ENCODE assay signal across 1 cellular context in the genomic region with DNA sequence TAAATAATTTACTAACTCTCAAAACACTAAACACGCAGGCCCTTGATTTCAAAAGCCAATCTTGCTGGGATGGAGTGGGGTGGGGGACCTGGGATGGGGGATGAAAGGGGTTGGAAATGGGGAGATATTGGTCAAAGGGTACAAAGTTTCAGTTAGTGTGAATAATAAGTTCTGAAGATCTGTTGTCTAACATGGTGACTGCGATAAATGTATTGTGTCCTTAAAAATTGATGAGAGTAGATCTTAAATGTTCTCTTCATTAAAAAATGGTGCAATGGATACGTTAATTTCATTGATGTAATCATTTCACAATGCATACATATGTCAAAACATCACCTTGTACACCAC.
TF ChIP-seq lines count a peak whose summit lies in the region.

No MANE protein-coding gene starts in this region.

TF ChIP-seq in HepG2, 621 proteins besides CTCF, POLR2A, EP300 and RAD21 (continued from another document):
- TF ChIP-seq, protein P1, sequence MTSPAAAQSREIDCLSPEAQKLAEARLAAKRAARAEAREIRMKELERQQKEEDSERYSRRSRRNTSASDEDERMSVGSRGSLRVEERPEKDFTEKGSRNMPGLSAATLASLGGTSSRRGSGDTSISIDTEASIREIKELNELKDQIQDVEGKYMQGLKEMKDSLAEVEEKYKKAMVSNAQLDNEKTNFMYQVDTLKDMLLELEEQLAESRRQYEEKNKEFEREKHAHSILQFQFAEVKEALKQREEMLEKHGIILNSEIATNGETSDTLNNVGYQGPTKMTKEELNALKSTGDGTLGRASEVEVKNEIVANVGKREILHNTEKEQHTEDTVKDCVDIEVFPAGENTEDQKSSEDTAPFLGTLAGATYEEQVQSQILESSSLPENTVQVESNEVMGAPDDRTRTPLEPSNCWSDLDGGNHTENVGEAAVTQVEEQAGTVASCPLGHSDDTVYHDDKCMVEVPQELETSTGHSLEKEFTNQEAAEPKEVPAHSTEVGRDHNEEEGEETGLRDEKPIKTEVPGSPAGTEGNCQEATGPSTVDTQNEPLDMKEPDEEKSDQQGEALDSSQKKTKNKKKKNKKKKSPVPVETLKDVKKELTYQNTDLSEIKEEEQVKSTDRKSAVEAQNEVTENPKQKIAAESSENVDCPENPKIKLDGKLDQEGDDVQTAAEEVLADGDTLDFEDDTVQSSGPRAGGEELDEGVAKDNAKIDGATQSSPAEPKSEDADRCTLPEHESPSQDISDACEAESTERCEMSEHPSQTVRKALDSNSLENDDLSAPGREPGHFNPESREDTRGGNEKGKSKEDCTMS (CRISPR knock-in tag; conservative IDR thresholded peaks at IDR 0.05) = no peak
- TF ChIP-seq THYN1 (CRISPR knock-in tag; IDR thresholded peaks at IDR 0.05; ENCODE audit: borderline replicate concordance, low read depth) = no peak
- TF ChIP-seq ZFP82 (CRISPR knock-in tag; IDR thresholded peaks at IDR 0.05; ENCODE audit: borderline replicate concordance) = no peak
- no peak for TF ChIP-seq RFX3 (CRISPR knock-in tag; IDR thresholded peaks at IDR 0.05)
- TF ChIP-seq, protein P2, sequence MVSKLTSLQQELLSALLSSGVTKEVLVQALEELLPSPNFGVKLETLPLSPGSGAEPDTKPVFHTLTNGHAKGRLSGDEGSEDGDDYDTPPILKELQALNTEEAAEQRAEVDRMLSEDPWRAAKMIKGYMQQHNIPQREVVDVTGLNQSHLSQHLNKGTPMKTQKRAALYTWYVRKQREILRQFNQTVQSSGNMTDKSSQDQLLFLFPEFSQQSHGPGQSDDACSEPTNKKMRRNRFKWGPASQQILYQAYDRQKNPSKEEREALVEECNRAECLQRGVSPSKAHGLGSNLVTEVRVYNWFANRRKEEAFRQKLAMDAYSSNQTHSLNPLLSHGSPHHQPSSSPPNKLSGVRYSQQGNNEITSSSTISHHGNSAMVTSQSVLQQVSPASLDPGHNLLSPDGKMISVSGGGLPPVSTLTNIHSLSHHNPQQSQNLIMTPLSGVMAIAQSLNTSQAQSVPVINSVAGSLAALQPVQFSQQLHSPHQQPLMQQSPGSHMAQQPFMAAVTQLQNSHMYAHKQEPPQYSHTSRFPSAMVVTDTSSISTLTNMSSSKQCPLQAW (CRISPR knock-in tag; IDR thresholded peaks at IDR 0.05) = no peak
- TF ChIP-seq, protein P3, sequence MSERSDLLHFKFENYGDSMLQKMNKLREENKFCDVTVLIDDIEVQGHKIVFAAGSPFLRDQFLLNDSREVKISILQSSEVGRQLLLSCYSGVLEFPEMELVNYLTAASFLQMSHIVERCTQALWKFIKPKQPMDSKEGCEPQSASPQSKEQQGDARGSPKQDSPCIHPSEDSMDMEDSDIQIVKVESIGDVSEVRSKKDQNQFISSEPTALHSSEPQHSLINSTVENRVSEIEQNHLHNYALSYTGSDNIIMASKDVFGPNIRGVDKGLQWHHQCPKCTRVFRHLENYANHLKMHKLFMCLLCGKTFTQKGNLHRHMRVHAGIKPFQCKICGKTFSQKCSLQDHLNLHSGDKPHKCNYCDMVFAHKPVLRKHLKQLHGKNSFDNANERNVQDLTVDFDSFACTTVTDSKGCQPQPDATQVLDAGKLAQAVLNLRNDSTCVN (CRISPR knock-in tag; IDR thresholded peaks at IDR 0.05; ENCODE audit: borderline replicate concordance) = no peak
- TF ChIP-seq ZNF432 (CRISPR knock-in tag; IDR thresholded peaks at IDR 0.05; ENCODE audit: borderline replicate concordance) = no peak
- TF ChIP-seq ZNF674 (CRISPR knock-in tag; IDR thresholded peaks at IDR 0.05; ENCODE audit: low read depth) = 0 out of 2 replicates have a peak, but pooled peaks have one; percentile 8
- TF ChIP-seq SALL2 (CRISPR knock-in tag; IDR thresholded peaks at IDR 0.05) = no peak
- no peak for TF ChIP-seq ZBTB21 (CRISPR knock-in tag; IDR thresholded peaks at IDR 0.05)
- no peak for TF ChIP-seq REPIN1 (CRISPR knock-in tag; IDR thresholded peaks at IDR 0.05; ENCODE audit: borderline replicate concordance, low read depth)
- TF ChIP-seq, protein P4, sequence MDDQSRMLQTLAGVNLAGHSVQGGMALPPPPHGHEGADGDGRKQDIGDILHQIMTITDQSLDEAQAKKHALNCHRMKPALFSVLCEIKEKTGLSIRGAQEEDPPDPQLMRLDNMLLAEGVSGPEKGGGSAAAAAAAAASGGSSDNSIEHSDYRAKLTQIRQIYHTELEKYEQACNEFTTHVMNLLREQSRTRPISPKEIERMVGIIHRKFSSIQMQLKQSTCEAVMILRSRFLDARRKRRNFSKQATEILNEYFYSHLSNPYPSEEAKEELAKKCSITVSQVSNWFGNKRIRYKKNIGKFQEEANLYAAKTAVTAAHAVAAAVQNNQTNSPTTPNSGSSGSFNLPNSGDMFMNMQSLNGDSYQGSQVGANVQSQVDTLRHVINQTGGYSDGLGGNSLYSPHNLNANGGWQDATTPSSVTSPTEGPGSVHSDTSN (CRISPR knock-in tag; IDR thresholded peaks at IDR 0.05; ENCODE audit: borderline replicate concordance) = no peak
- TF ChIP-seq HDAC6 (IDR thresholded peaks at IDR 0.05; ENCODE audit: low read depth, low read length) = no peak
